ENCODE assay signal across 22 cellular contexts in genomic region chr15:49185473-49185872, GRCh38. TPM values are rescaled to one million over a fixed set of nuclear protein-coding genes. Genes with fewer than 3 reads are reported as not detected.
DNase-seq lines count a peak whose midpoint lies in the region; ATAC-seq, FAIRE-seq and TF ChIP-seq lines count a peak whose summit lies in the region.
"Had no signal": no experiment of that assay in that cellular context is flagged by ENCODE, and none has a peak within 500 bp of the region (broad histone marks: within the 10 kb centered on the region; RNA-seq: fewer than 3 reads in every experiment).

No MANE protein-coding gene starts in this region.

- H3K9me3 ChIP-seq in colonic mucosa (no peaks in the 10 kb centered on the region), Karpas-422 (ENCODE audit: low read length) (no peaks in the 10 kb centered on the region)
- H3K9me3 ChIP-seq: gastrocnemius medialis, ovary had no signal

- POLR2A ChIA-PET in activated CD4-positive, alpha-beta T cell treated with anti-CD3 and anti-CD28 coated beads for 36 hours (lab: Charles Lee), result no interaction called here

- H3K27me3 ChIP-seq in colonic mucosa (no peaks in the 10 kb centered on the region), Karpas-422 (ENCODE audit: low read length) (no peaks in the 10 kb centered on the region), GM23338 (ENCODE audit: insufficient read depth) (no peaks in the 10 kb centered on the region)
- H3K27me3 ChIP-seq: gastrocnemius medialis, ovary had no signal

- H3K9ac ChIP-seq in colonic mucosa (ENCODE audit: low read depth in 2 of 2, low read length in 2 of 2) (no peak overlapping the region), Karpas-422 (ENCODE audit: low read length) (no peak overlapping the region)

- H3K4me3 Mint-ChIP-seq in activated CD4-positive, alpha-beta T cell treated with anti-CD3 and anti-CD28 coated beads for 36 hours, result no peak overlapping the region
- no peak overlapping the region for H3K4me3 Mint-ChIP-seq in activated CD4-positive, alpha-beta T cell treated with anti-CD3 and anti-CD28 coated beads, Interleukin-2, amount 10 ng/mL, durations not matched to agents 24 days and 14 days
- no peak overlapping the region for H3K4me3 Mint-ChIP-seq in GM23338
- H3K4me3 Mint-ChIP-seq: activated CD8-positive, alpha-beta memory T cell treated with anti-CD3 and anti-CD28 coated beads, Interleukin-2, amount 10 ng/mL, durations not matched to agents 7 days and 5 days; mesothelial cell of epicardium had no signal

- peaks cover 25% of the 10 kb centered on the region for H3K36me3 Mint-ChIP-seq in activated CD4-positive, alpha-beta T cell treated with anti-CD3 and anti-CD28 coated beads for 36 hours (ENCODE audit: low read depth)
- H3K36me3 Mint-ChIP-seq in activated CD4-positive, alpha-beta T cell treated with anti-CD3 and anti-CD28 coated beads, Interleukin-2, amount 10 ng/mL, durations not matched to agents 24 days and 14 days (ENCODE audit: low read depth), result peaks cover 35% of the 10 kb centered on the region
- H3K36me3 Mint-ChIP-seq in GM23338 (ENCODE audit: low read depth), result no peaks in the 10 kb centered on the region; the same call in 2 of the 3 replicates

- DNase-seq in activated CD4-positive, alpha-beta T cell treated with anti-CD3 and anti-CD28 coated beads for 36 hours, result no peak
- no peak for DNase-seq in activated CD4-positive, alpha-beta T cell treated with anti-CD3 and anti-CD28 coated beads, Interleukin-2, amount 10 ng/mL, durations not matched to agents 24 days and 14 days
- DNase-seq in colonic mucosa (no peak), Karpas-422 (no peak), GM23338 (ENCODE audit: low spot score) (no peak)
- DNase-seq: activated CD8-positive, alpha-beta memory T cell treated with anti-CD3 and anti-CD28 coated beads, Interleukin-2, amount 10 ng/mL, durations not matched to agents 7 days and 5 days; CD8-positive, alpha-beta memory T cell; central memory CD4-positive, alpha-beta T cell; gastrocnemius medialis; GOT3; NCI-H510A treated with DMSO at 0.1 percent for 48 hours; ovary; PC-3 had no signal

- TF ChIP-seq CTCF in colonic mucosa (IDR thresholded peaks at IDR 0.05), result no peak
- TF ChIP-seq CTCF in GM23338 (conservative IDR thresholded peaks at IDR 0.05; ENCODE audit: low read depth in 2 of 2), result no peak

- H3K27ac Mint-ChIP-seq in activated CD4-positive, alpha-beta T cell treated with anti-CD3 and anti-CD28 coated beads for 36 hours, result no peak overlapping the region
- no peak overlapping the region for H3K27ac Mint-ChIP-seq in activated CD4-positive, alpha-beta T cell treated with anti-CD3 and anti-CD28 coated beads, Interleukin-2, amount 10 ng/mL, durations not matched to agents 24 days and 14 days
- no peak overlapping the region for H3K27ac Mint-ChIP-seq in GM23338
- H3K27ac Mint-ChIP-seq: activated CD8-positive, alpha-beta memory T cell treated with anti-CD3 and anti-CD28 coated beads, Interleukin-2, amount 10 ng/mL, durations not matched to agents 7 days and 5 days; mesothelial cell of epicardium had no signal

- H3F3A ChIP-seq in GM23338 (replicated peaks; ENCODE audit: low read depth), result no peaks in the 10 kb centered on the region

- intact Hi-C loops in activated CD4-positive, alpha-beta T cell treated with anti-CD3 and anti-CD28 coated beads for 36 hours (cut with DNase I, micrococcal nuclease), result no loop called here
- intact Hi-C loops in activated CD4-positive, alpha-beta T cell treated with anti-CD3 and anti-CD28 coated beads, Interleukin-2, amount 10 ng/mL, durations not matched to agents 24 days and 14 days (cut with micrococcal nuclease), result no loop called here
- intact Hi-C loops in colonic mucosa (cut with DNase I), result no loop called here

- H4K20me1 ChIP-seq in Karpas-422 (ENCODE audit: insufficient read depth, low read depth, low read length), result no peaks in the 10 kb centered on the region
- no peaks in the 10 kb centered on the region for H4K20me1 ChIP-seq in GM23338 (replicated peaks; ENCODE audit: insufficient read depth)

- no peak overlapping the region for H3K4me3 ChIP-seq in colonic mucosa
- H3K4me3 ChIP-seq in Karpas-422 (ENCODE audit: low read length), result no peak overlapping the region
- H3K4me3 ChIP-seq in GM23338, result no peak overlapping the region
- H3K4me3 ChIP-seq: gastrocnemius medialis, K562, ovary, smooth muscle cell had no signal

- H3K9me2 ChIP-seq in Karpas-422 (replicated peaks; ENCODE audit: insufficient read depth, low read length) (no peaks in the 10 kb centered on the region; the same call in 1 of the 2 replicates), GM23338 (ENCODE audit: insufficient read depth) (peaks cover 3% of the 10 kb centered on the region; the same call in 1 of the 2 replicates)

- CTCF ChIA-PET in activated CD4-positive, alpha-beta T cell treated with anti-CD3 and anti-CD28 coated beads for 36 hours (lab: Charles Lee), result interaction anchor here (0.6 kb wide), 1 partner anchor 206 kb away, joined by 3 read pairs; no protein-coding TSS in a partner anchor

- H3K79me2 ChIP-seq in Karpas-422 (ENCODE audit: low read length) (peaks cover 86% of the 10 kb centered on the region), GM23338 (replicated peaks; ENCODE audit: insufficient read depth) (no peaks in the 10 kb centered on the region)

- H3K36me3 ChIP-seq in colonic mucosa, result no peaks in the 10 kb centered on the region
- H3K36me3 ChIP-seq in Karpas-422 (ENCODE audit: insufficient read depth, low read length), result no peaks in the 10 kb centered on the region
- no peaks in the 10 kb centered on the region for H3K36me3 ChIP-seq in GM23338 (ENCODE audit: insufficient read depth)
- H3K36me3 ChIP-seq: gastrocnemius medialis, ovary had no signal

- H3K4me2 ChIP-seq in Karpas-422 (ENCODE audit: low read depth, low read length, poor library complexity, severe bottlenecking), result no peak overlapping the region
- H3K4me2 ChIP-seq in GM23338, result no peak overlapping the region
- H3K4me2 ChIP-seq: smooth muscle cell had no signal

- no peaks in the 10 kb centered on the region for H3K9me3 Mint-ChIP-seq in activated CD4-positive, alpha-beta T cell treated with anti-CD3 and anti-CD28 coated beads for 36 hours (ENCODE audit: low read depth)
- peaks cover 27% of the 10 kb centered on the region for H3K9me3 Mint-ChIP-seq in activated CD4-positive, alpha-beta T cell treated with anti-CD3 and anti-CD28 coated beads, Interleukin-2, amount 10 ng/mL, durations not matched to agents 24 days and 14 days
- no peaks in the 10 kb centered on the region for H3K9me3 Mint-ChIP-seq in GM23338

- H3K4me1 Mint-ChIP-seq in activated CD4-positive, alpha-beta T cell treated with anti-CD3 and anti-CD28 coated beads for 36 hours, result peaks cover 25% of the 10 kb centered on the region
- peaks cover 22% of the 10 kb centered on the region for H3K4me1 Mint-ChIP-seq in activated CD4-positive, alpha-beta T cell treated with anti-CD3 and anti-CD28 coated beads, Interleukin-2, amount 10 ng/mL, durations not matched to agents 24 days and 14 days
- peaks cover 21% of the 10 kb centered on the region for H3K4me1 Mint-ChIP-seq in GM23338
- H3K4me1 Mint-ChIP-seq: mesothelial cell of epicardium had no signal

- ATAC-seq in activated CD4-positive, alpha-beta T cell treated with anti-CD3 and anti-CD28 coated beads for 36 hours, result peak; percentile 72
- peak; percentile 87 for ATAC-seq in GM21447 (IDR thresholded peaks at IDR 0.05; ENCODE audit: unreplicated experiment)
- peak; percentile 71 for ATAC-seq in HG03135 (IDR thresholded peaks at IDR 0.05; ENCODE audit: unreplicated experiment)
- no peak for ATAC-seq in GM23338
- ATAC-seq: activated CD8-positive, alpha-beta memory T cell treated with anti-CD3 and anti-CD28 coated beads, Interleukin-2, amount 10 ng/mL, durations not matched to agents 7 days and 5 days; gastrocnemius medialis; K562; PC-3 had no signal

- peak; percentile 27 for FAIRE-seq in islet of Langerhans (lab: Jason Lieb, UNC)
- FAIRE-seq: A204.1, endometrium, K562, keratinocyte had no signal

- H3K4me1 ChIP-seq in colonic mucosa (no peaks in the 10 kb centered on the region), Karpas-422 (ENCODE audit: low read length) (peaks cover 5% of the 10 kb centered on the region), GM23338 (ENCODE audit: insufficient read depth) (peaks cover 31% of the 10 kb centered on the region)

- H2AFZ ChIP-seq in Karpas-422 (ENCODE audit: low read length) (no peak overlapping the region), GM23338 (no peak overlapping the region)

- no peak overlapping the region for H3K27ac ChIP-seq in colonic mucosa
- H3K27ac ChIP-seq in Karpas-422 (ENCODE audit: low read length), result no peak overlapping the region
- no peak overlapping the region for H3K27ac ChIP-seq in GM23338 (ENCODE audit: low read depth)
- H3K27ac ChIP-seq: gastrocnemius medialis, ovary had no signal

- H3K27me3 Mint-ChIP-seq in activated CD4-positive, alpha-beta T cell treated with anti-CD3 and anti-CD28 coated beads for 36 hours, result no peaks in the 10 kb centered on the region
- no peaks in the 10 kb centered on the region for H3K27me3 Mint-ChIP-seq in activated CD4-positive, alpha-beta T cell treated with anti-CD3 and anti-CD28 coated beads, Interleukin-2, amount 10 ng/mL, durations not matched to agents 24 days and 14 days
- peaks cover 2% of the 10 kb centered on the region for H3K27me3 Mint-ChIP-seq in GM23338 (ENCODE audit: insufficient read depth, low read depth, poor library complexity)
- H3K27me3 Mint-ChIP-seq: activated CD8-positive, alpha-beta memory T cell treated with anti-CD3 and anti-CD28 coated beads, Interleukin-2, amount 10 ng/mL, durations not matched to agents 7 days and 5 days; CD8-positive, alpha-beta memory T cell had no signal

RNA-seq across cellular contexts. Expression of gene GALK2, which starts 15.4 kb away (rescaled TPM):
- 10 to 100 TPM; 19.9 to 27.1 TPM for total RNA-seq in activated CD4-positive, alpha-beta T cell treated with anti-CD3 and anti-CD28 coated beads for 36 hours
- total RNA-seq in activated CD4-positive, alpha-beta T cell treated with anti-CD3 and anti-CD28 coated beads, Interleukin-2, amount 10 ng/mL, durations not matched to agents 24 days and 14 days, result 24.7 and 25.5 TPM in 2 replicates
- 10 to 100 TPM; 39.7 to 48.3 TPM for total RNA-seq in colonic mucosa
- total RNA-seq in Karpas-422 (2014; rRNA removed; shearing (Covaris generic); ENCODE audit: low replicate concordance), result 27.0 and 33.0 TPM in 2 replicates
- total RNA-seq in GM23338 (2014; rRNA removed; shearing (Covaris generic)), result 13.3 and 23.0 TPM in 2 replicates
- 9.3 and 11.5 TPM in 2 replicates for polyA plus RNA-seq in GM23338 (2016; fragmentation: Nextera tagmentation; extraction: Ambion mirVana)

RNA-seq across cellular contexts. Expression of gene COPS2, which starts 30.1 kb away (rescaled TPM):
- total RNA-seq in activated CD4-positive, alpha-beta T cell treated with anti-CD3 and anti-CD28 coated beads for 36 hours, result 10 to 100 TPM; 82.6 to 95.9 TPM
- 98.6 and 99.0 TPM in 2 replicates for total RNA-seq in activated CD4-positive, alpha-beta T cell treated with anti-CD3 and anti-CD28 coated beads, Interleukin-2, amount 10 ng/mL, durations not matched to agents 24 days and 14 days
- total RNA-seq in colonic mucosa, result 10 to 100 TPM; 47.7 to 69.6 TPM
- 50.7 and 65.5 TPM in 2 replicates for total RNA-seq in Karpas-422 (2014; rRNA removed; shearing (Covaris generic); ENCODE audit: low replicate concordance)
- total RNA-seq in GM23338 (2014; rRNA removed; shearing (Covaris generic)), result 64.9 and 67.3 TPM in 2 replicates
- polyA plus RNA-seq in GM23338 (2016; fragmentation: Nextera tagmentation; extraction: Ambion mirVana), result 36.3 and 38.7 TPM in 2 replicates
